Comparison of ENCODE assay signal across 7 cellular contexts in the genomic region with DNA sequence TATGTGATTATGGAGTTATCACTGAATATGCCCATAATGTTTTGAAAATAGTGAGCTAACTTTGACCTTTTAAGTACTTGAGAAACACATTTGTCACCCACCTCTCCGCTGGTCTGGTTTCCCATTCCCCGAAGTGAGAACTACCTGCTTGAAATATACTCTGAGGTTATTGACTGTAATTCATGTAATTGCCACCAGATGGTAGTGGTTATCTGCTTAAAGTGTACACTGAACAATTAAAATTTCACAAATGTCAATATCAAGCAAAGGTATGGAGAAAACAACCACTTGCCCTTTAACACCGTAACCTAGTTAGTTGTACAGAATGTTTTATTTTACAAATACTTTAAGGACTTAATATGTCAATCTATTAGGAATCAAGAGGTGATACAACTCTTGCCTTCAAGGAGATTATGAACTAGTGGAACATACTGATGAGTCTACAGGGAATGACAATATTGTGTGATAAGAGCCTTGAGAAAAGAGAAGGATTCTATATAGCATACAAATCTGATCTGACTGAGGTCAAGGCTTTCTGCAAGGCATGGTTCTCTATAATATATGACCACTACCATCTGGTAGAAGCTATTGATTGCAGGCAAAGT.
DNase-seq lines count a peak whose midpoint lies in the region; ATAC-seq and TF ChIP-seq lines count a peak whose summit lies in the region.

No MANE protein-coding gene starts in this region.

- H3K27me3 ChIP-seq in GM23248 (replicated peaks; ENCODE audit: insufficient read depth): no peaks in the 10 kb centered on the region
- H3K27me3 ChIP-seq in RWPE2 (ENCODE audit: insufficient read depth, poor library complexity, severe bottlenecking): no peaks in the 10 kb centered on the region
- no peaks in the 10 kb centered on the region for H3K27me3 ChIP-seq in naive thymus-derived CD4-positive, alpha-beta T cell (ENCODE audit: control insufficient read depth in 2 of 2, insufficient read depth in 2 of 2, low read length in 2 of 2)

- 19 to 23% methylated on average over 3 of the region's 3 CpGs for WGBS in GM23248 (ENCODE audit: low coverage in 1 of 2, low lambda C conversion rate in 2 of 2, missing lambda C conversion rate in 2 of 2), 2 experiments

- H2AFZ ChIP-seq in GM23248: no peak overlapping the region

- H3K27me3 Mint-ChIP-seq in stimulated activated naive B cell treated with anti-CD40 and anti-IgM and Interleukin-4, amounts not matched to agents 10 μg/mL and 1 μg/mL and 100 μg/mL, for 72 hours: peaks cover 10 to 12% of the 10 kb centered on the region in 2 donors
- peaks cover 0 to 3% (median 0%) of the 10 kb centered on the region in 5 donors for H3K27me3 Mint-ChIP-seq in naive thymus-derived CD4-positive, alpha-beta T cell

- no peaks in the 10 kb centered on the region for H3K9me3 Mint-ChIP-seq in stimulated activated naive B cell treated with anti-CD40 and anti-IgM and Interleukin-4, amounts not matched to agents 10 μg/mL and 1 μg/mL and 100 μg/mL, for 72 hours
- H3K9me3 Mint-ChIP-seq in naive thymus-derived CD4-positive, alpha-beta T cell: peaks cover 0 to 4% (median 0%) of the 10 kb centered on the region in 11 donors

- H3K4me1 Mint-ChIP-seq in stimulated activated naive B cell treated with anti-CD40 and anti-IgM and Interleukin-4, amounts not matched to agents 10 μg/mL and 1 μg/mL and 100 μg/mL, for 72 hours: no peaks in the 10 kb centered on the region
- no peaks in the 10 kb centered on the region for H3K4me1 Mint-ChIP-seq in naive thymus-derived CD4-positive, alpha-beta T cell

- H4K20me1 ChIP-seq in GM23248 (ENCODE audit: insufficient read depth): no peaks in the 10 kb centered on the region

- no peaks in the 10 kb centered on the region for H3K9me3 ChIP-seq in GM23248 (ENCODE audit: low read depth)
- H3K9me3 ChIP-seq in RWPE2 (ENCODE audit: severe bottlenecking): no peaks in the 10 kb centered on the region
- no peaks in the 10 kb centered on the region for H3K9me3 ChIP-seq in naive thymus-derived CD4-positive, alpha-beta T cell (ENCODE audit: control insufficient read depth in 2 of 3, low read length in 3 of 3)

- H3F3A ChIP-seq in GM23248 (ENCODE audit: insufficient read depth): peaks cover 11% of the 10 kb centered on the region

- H3K4me2 ChIP-seq in GM23248 (ENCODE audit: unreplicated experiment): no peak overlapping the region

- no peak overlapping the region for H3K4me3 ChIP-seq in GM23248
- no peak overlapping the region for H3K4me3 ChIP-seq in RWPE2 (ENCODE audit: severe bottlenecking)
- no peak overlapping the region for H3K4me3 ChIP-seq in foreskin fibroblast (ENCODE audit: low read depth in 1 of 2, low read length in 2 of 2)
- no peak overlapping the region for H3K4me3 ChIP-seq in naive thymus-derived CD4-positive, alpha-beta T cell (ENCODE audit: low read length)

- CTCF ChIA-PET in naive thymus-derived CD4-positive, alpha-beta T cell (lab: Charles Lee): interaction anchor here (1.5 kb wide), 1 partner anchor 26 kb away, joined by 3 read pairs; no protein-coding TSS in a partner anchor

- TF ChIP-seq CTCF in GM12872 (IDR thresholded peaks at IDR 0.05; ENCODE audit: insufficient read depth, low read depth, low read length) (peak; percentile 41; the same call in 1 of the 3 replicates), RWPE2 (IDR thresholded peaks at IDR 0.05; ENCODE audit: poor library complexity, severe bottlenecking) (peak; percentile 80), foreskin fibroblast (IDR thresholded peaks at IDR 0.05; ENCODE audit: low read depth, low read length) (peak; percentile 32)

- H3K27ac ChIP-seq in GM23248 (no peak overlapping the region), RWPE2 (ENCODE audit: poor library complexity, severe bottlenecking) (no peak overlapping the region)
- H3K27ac ChIP-seq in naive thymus-derived CD4-positive, alpha-beta T cell (ENCODE audit: low read depth, low read length): no peak overlapping the region

- DNase-seq in GM23248 (peak; percentile 47), KBM-7 (peak; percentile 53), RWPE2 (ENCODE audit: low spot score) (no peak), foreskin fibroblast (peak in 1 of 2 donors; percentile 41)
- DNase-seq in stimulated activated naive B cell treated with anti-CD40 and anti-IgM and Interleukin-4, amounts not matched to agents 10 μg/mL and 1 μg/mL and 100 μg/mL, for 72 hours: no peak
- DNase-seq in naive thymus-derived CD4-positive, alpha-beta T cell: no peak

- POLR2A ChIA-PET in naive thymus-derived CD4-positive, alpha-beta T cell (lab: Charles Lee): no interaction called here

- in situ Hi-C loops in GM23248 (cut with MboI): no loop called here
- in situ Hi-C loops in KBM-7 (cut with MboI; ENCODE audit: low pct_unique_long_range_greater_than_20kb, low sequenced_read_pairs): no loop called here

- H3K36me3 ChIP-seq in GM23248 (ENCODE audit: low read depth): no peaks in the 10 kb centered on the region
- no peaks in the 10 kb centered on the region for H3K36me3 ChIP-seq in RWPE2 (ENCODE audit: low read depth)
- H3K36me3 ChIP-seq in naive thymus-derived CD4-positive, alpha-beta T cell (ENCODE audit: control insufficient read depth in 2 of 3, insufficient read depth in 3 of 3, low read length in 3 of 3): no peaks in the 10 kb centered on the region

- no peak overlapping the region for H3K27ac Mint-ChIP-seq in stimulated activated naive B cell treated with anti-CD40 and anti-IgM and Interleukin-4, amounts not matched to agents 10 μg/mL and 1 μg/mL and 100 μg/mL, for 72 hours
- no peak overlapping the region for H3K27ac Mint-ChIP-seq in naive thymus-derived CD4-positive, alpha-beta T cell

- H3K4me1 ChIP-seq in GM23248 (ENCODE audit: insufficient read depth) (peaks cover 6% of the 10 kb centered on the region; the same call in 1 of the 2 replicates), RWPE2 (ENCODE audit: insufficient read depth, poor library complexity, severe bottlenecking) (peaks cover 21% of the 10 kb centered on the region)
- no peaks in the 10 kb centered on the region for H3K4me1 ChIP-seq in naive thymus-derived CD4-positive, alpha-beta T cell (ENCODE audit: control insufficient read depth in 2 of 2, insufficient read depth in 2 of 2, low read length in 2 of 2)

- intact Hi-C loops in naive thymus-derived CD4-positive, alpha-beta T cell (cut with micrococcal nuclease): no loop called here

- 0 out of 3 replicates have a peak, but pooled peaks have one; percentile 35 for ATAC-seq in RWPE2 (ENCODE audit: low read depth)
- ATAC-seq in stimulated activated naive B cell treated with anti-CD40 and anti-IgM and Interleukin-4, amounts not matched to agents 10 μg/mL and 1 μg/mL and 100 μg/mL, for 72 hours (replicated peaks): peak; percentile 58 to 65
- no peak for ATAC-seq in naive thymus-derived CD4-positive, alpha-beta T cell

- H3K9me2 ChIP-seq in GM23248 (ENCODE audit: insufficient read depth): no peaks in the 10 kb centered on the region

- no peak overlapping the region for H3K9ac ChIP-seq in GM23248

- no peaks in the 10 kb centered on the region for H3K79me2 ChIP-seq in GM23248 (ENCODE audit: insufficient read depth)

- no peaks in the 10 kb centered on the region for H3K36me3 Mint-ChIP-seq in stimulated activated naive B cell treated with anti-CD40 and anti-IgM and Interleukin-4, amounts not matched to agents 10 μg/mL and 1 μg/mL and 100 μg/mL, for 72 hours
- H3K36me3 Mint-ChIP-seq in naive thymus-derived CD4-positive, alpha-beta T cell: no peaks in the 10 kb centered on the region

- no peak overlapping the region for H3K4me3 Mint-ChIP-seq in stimulated activated naive B cell treated with anti-CD40 and anti-IgM and Interleukin-4, amounts not matched to agents 10 μg/mL and 1 μg/mL and 100 μg/mL, for 72 hours
- no peak overlapping the region for H3K4me3 Mint-ChIP-seq in naive thymus-derived CD4-positive, alpha-beta T cell

Comparison
In these comparisons a context has a peak if more than half of its experiments do, and no peak if none do; other contexts are left out.
1. DNase-seq: peak in GM23248 (single experiment) and KBM-7 (single experiment); none in RWPE2 (single experiment), stimulated activated naive B cell treated with anti-CD40 and anti-IgM and Interleukin-4, amounts not matched to agents 10 μg/mL and 1 μg/mL and 100 μg/mL, for 72 hours (single experiment) and naive thymus-derived CD4-positive, alpha-beta T cell (0 of 9).
2. Peak in every context shown above with its lines, with median percentiles within 50 percentile points of each other: CTCF ChIP-seq.